ENCODE assay signal across 9 cellular contexts in the genomic region with DNA sequence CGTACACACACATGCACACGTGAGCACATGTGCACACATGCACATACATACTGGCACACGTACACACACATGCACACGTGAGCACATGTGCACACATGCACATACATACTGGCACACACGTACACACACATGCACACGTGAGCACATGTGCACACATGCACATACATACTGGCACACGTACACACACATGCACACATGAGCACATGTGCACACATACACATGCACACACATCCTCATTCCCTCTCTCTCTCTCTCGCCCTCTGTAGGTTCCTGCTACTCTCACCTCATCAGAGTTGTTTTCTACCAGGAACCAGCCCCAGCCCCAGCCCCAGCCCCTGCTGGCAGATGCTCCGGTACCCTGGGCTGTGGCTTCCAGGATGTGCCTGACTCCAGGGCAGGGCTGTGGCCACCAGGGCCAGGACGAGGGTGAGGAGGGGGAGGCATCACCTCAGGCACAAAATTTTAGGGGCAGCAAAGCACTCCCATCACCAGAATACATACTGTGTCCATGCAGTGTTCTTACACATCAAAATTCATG. TPM values are rescaled to one million over a fixed set of nuclear protein-coding genes. Genes with fewer than 3 reads are reported as not detected.
"Had no signal": no experiment of that assay in that cellular context is flagged by ENCODE, and none has a peak within 500 bp of the region (broad histone marks: within the 10 kb centered on the region; RNA-seq: fewer than 3 reads in every experiment).

No MANE protein-coding gene starts in this region.

RNA-seq across cellular contexts. Expression of a gene that starts 17.1 kb away (rescaled TPM):
- total RNA-seq: dermis microvascular lymphatic vessel endothelial cell; esophagus mucosa; gastrocnemius medialis; glomerular endothelial cell; lower leg skin; lung microvascular endothelial cell; naive thymus-derived CD4-positive, alpha-beta T cell; osteocyte had no signal
- polyA plus RNA-seq: keratinocyte; naive thymus-derived CD4-positive, alpha-beta T cell had no signal
